Comparison of ENCODE assay signal across 14 cellular contexts in genomic region chr20:1381753-1382591, GRCh38. TPM values are rescaled to one million over a fixed set of nuclear protein-coding genes. Genes with fewer than 3 reads are reported as not detected.
DNase-seq lines count a peak whose midpoint lies in the region; ATAC-seq, FAIRE-seq and TF ChIP-seq lines count a peak whose summit lies in the region.
"Had no signal": no experiment of that assay in that cellular context is flagged by ENCODE, and none has a peak within 500 bp of the region (broad histone marks: within the 10 kb centered on the region; RNA-seq: fewer than 3 reads in every experiment).

No MANE protein-coding gene starts in this region.

- H3K4me2 ChIP-seq in GM23248 (ENCODE audit: unreplicated experiment) (peak overlapping the region; percentile 42), GM12878 (ENCODE audit: control insufficient read depth, insufficient read depth) (0 out of 2 replicates have a peak overlapping the region, but pooled peaks have one; percentile 32)

- TF ChIP-seq RAD21 in GM12878 (IDR thresholded peaks at IDR 0.05; ENCODE audit: insufficient read depth, low read depth, low read length) = no peak

- peaks cover 40% of the 10 kb centered on the region for H3K4me1 ChIP-seq in GM23248 (ENCODE audit: insufficient read depth)
- H3K4me1 ChIP-seq in GM12878 (ENCODE audit: control insufficient read depth, insufficient read depth, low read length) = peaks cover 22% of the 10 kb centered on the region

- ATAC-seq in GM12878 (no peak), WTC11 (no peak)
- ATAC-seq: esophagus mucosa had no signal

- H3K4me1 Mint-ChIP-seq in nephron (peaks cover 83% of the 10 kb centered on the region), WTC11 (peaks cover 38% of the 10 kb centered on the region)

- no peak for TF ChIP-seq EP300 in GM12878 (IDR thresholded peaks at IDR 0.05; ENCODE audit: borderline replicate concordance in 1 of 2, control insufficient read depth in 1 of 2, low read depth in 2 of 2, low read length in 2 of 2)

- H3K9ac ChIP-seq in GM23248 (peak overlapping the region; percentile 38; the same call in 1 of the 2 replicates), GM12878 (ENCODE audit: control insufficient read depth, insufficient read depth, low read length) (no peak overlapping the region)

- 41 to 46% methylated on average over 6 of the region's 6 CpGs for WGBS in GM23248 (ENCODE audit: low coverage in 1 of 2, low lambda C conversion rate in 2 of 2, missing lambda C conversion rate in 2 of 2), 2 experiments
- whole genome bisulfite sequencing in GM12878 (ENCODE audit: insufficient coverage, insufficient replicate concordance, low lambda C conversion rate, missing lambda C conversion rate) = 84% methylated on average over 6 of the region's 6 CpGs

- RAD21 ChIA-PET in GM12878 (lab: Charles Lee; ENCODE audit: unreplicated experiment) = interaction anchor here (0.5 to 3.0 kb wide), 5 partner anchors 8 to 904 kb away, joined by 3 to 9 read pairs (median 4); partner anchors contain the start of gene SDCBP2

- H3K36me3 ChIP-seq in GM23248 (ENCODE audit: low read depth) = peaks cover 3% of the 10 kb centered on the region; the same call in 1 of the 2 replicates
- H3K36me3 ChIP-seq in GM12878 (ENCODE audit: control insufficient read depth in 2 of 2, insufficient read depth in 2 of 2, low read length in 1 of 2) = peaks cover 0 to 13% of the 10 kb centered on the region in 2 experiments
- H3K36me3 ChIP-seq: ovary had no signal

- in situ Hi-C loops in GM23248 (cut with MboI) = no loop called here
- in situ Hi-C loops in GM12878 (cut with MboI) = no loop called here

- peak; percentile 21 for DNase-seq in AG20443 (ENCODE audit: low spot score)
- DNase-seq in GM23248 = peak; percentile 49
- DNase-seq in GM12878 (ENCODE audit: low read depth, low spot score) = no peak
- DNase-seq in GM19240 (ENCODE audit: insufficient read length, low spot score) = no peak
- no peak for DNase-seq in WTC11 (ENCODE audit: low spot score)
- DNase-seq in posterior cingulate gyrus = no peak
- DNase-seq in urothelium cell line (ENCODE audit: low spot score) = no peak
- DNase-seq: NCI-H526 treated with DMSO at 0.1 percent for 48 hours had no signal

- intact Hi-C loops in GM12878 (cut with micrococcal nuclease; ENCODE audit: unreplicated experiment) (no loop called here), posterior cingulate gyrus (cut with DNase I) (no loop called here)

- TF ChIP-seq POLR2A in GM12878 (IDR thresholded peaks at IDR 0.05; ENCODE audit: low read depth, low read length) = no peak

- TF ChIP-seq CTCF in GM12878 (IDR thresholded peaks at IDR 0.05 in 2 of 3, conservative IDR thresholded peaks at IDR 0.05 in 1 of 3; ENCODE audit: control insufficient read depth in 2 of 3, extremely low read depth in 1 of 3, insufficient read depth in 1 of 3, low read depth in 3 of 3, low read length in 3 of 3) (no peak), nephron (IDR thresholded peaks at IDR 0.05; ENCODE audit: unreplicated experiment in 3 of 3) (no peak), WTC11 (IDR thresholded peaks at IDR 0.05) (no peak)

- no peaks in the 10 kb centered on the region for H3K9me3 Mint-ChIP-seq in nephron
- H3K9me3 Mint-ChIP-seq in WTC11 = no peaks in the 10 kb centered on the region

- H3F3A ChIP-seq in GM23248 (ENCODE audit: insufficient read depth) = peaks cover 39% of the 10 kb centered on the region

- H3K27ac Mint-ChIP-seq in nephron (peak overlapping the region in 2 of 3 experiments; percentile 20 to 67), WTC11 (no peak overlapping the region)

- H3K27me3 ChIP-seq in GM23248 (replicated peaks; ENCODE audit: insufficient read depth) (no peaks in the 10 kb centered on the region), GM12878 (replicated peaks in 1 of 2; ENCODE audit: control insufficient read depth in 2 of 2, insufficient read depth in 2 of 2, low read length in 1 of 2) (no peaks in the 10 kb centered on the region)
- H3K27me3 ChIP-seq: ovary had no signal

- no peak overlapping the region for H3K4me3 ChIP-seq in GM23248
- no peak overlapping the region for H3K4me3 ChIP-seq in GM12878
- H3K4me3 ChIP-seq: ovary had no signal

- FAIRE-seq in GM12878 (lab: Jason Lieb, UNC) (no peak), urothelium cell line (lab: Jason Lieb, UNC) (no peak)
- FAIRE-seq: GM12892, HTR-8/SVneo, keratinocyte had no signal

- SMC1A ChIA-PET in GM12878 (lab: Charles Lee; ENCODE audit: uncharacterized antibody, unreplicated experiment) = interaction anchor here (0.9 to 4.6 kb wide), 5 partner anchors 9 to 250 kb away, joined by 3 to 45 read pairs (median 5); partner anchors contain the start of genes FKBP1A and SDCBP2

- H3K36me3 Mint-ChIP-seq in nephron (ENCODE audit: low read depth) (no peaks in the 10 kb centered on the region), WTC11 (no peaks in the 10 kb centered on the region)

- POLR2A ChIA-PET in GM12878 (lab: Charles Lee) = interaction anchor here (1.4 to 4.0 kb wide), 3 partner anchors 10 to 52 kb away, joined by 4 to 38 read pairs (median 6); partner anchors contain the start of gene FKBP1A
- POLR2A ChIA-PET in WTC11 (lab: Charles Lee) = interaction anchor here (1.0 kb wide), 1 partner anchor 12 kb away, joined by 3 read pairs; no protein-coding TSS in a partner anchor

- H3K27me3 Mint-ChIP-seq in nephron (ENCODE audit: low read depth) = no peaks in the 10 kb centered on the region
- no peaks in the 10 kb centered on the region for H3K27me3 Mint-ChIP-seq in WTC11 (ENCODE audit: low read depth)

- H3K79me2 ChIP-seq in GM23248 (ENCODE audit: insufficient read depth) = peaks cover 100% of the 10 kb centered on the region
- peaks cover 97% of the 10 kb centered on the region for H3K79me2 ChIP-seq in GM12878 (ENCODE audit: control insufficient read depth, insufficient read depth, low read length)

- H3K9me3 ChIP-seq in GM23248 (ENCODE audit: low read depth) (no peaks in the 10 kb centered on the region), GM12878 (replicated peaks; ENCODE audit: control insufficient read depth, insufficient read depth, low read length) (no peaks in the 10 kb centered on the region)
- H3K9me3 ChIP-seq: ovary had no signal

- H4K20me1 ChIP-seq in GM23248 (ENCODE audit: insufficient read depth) = peaks cover 29% of the 10 kb centered on the region; the same call in 1 of the 2 replicates
- peaks cover 2% of the 10 kb centered on the region for H4K20me1 ChIP-seq in GM12878 (ENCODE audit: control insufficient read depth, insufficient read depth)

- no peak overlapping the region for H2AFZ ChIP-seq in GM23248
- no peak overlapping the region for H2AFZ ChIP-seq in GM12878 (ENCODE audit: control insufficient read depth, low read depth, low read length)

- H3K9me2 ChIP-seq in GM23248 (ENCODE audit: insufficient read depth) = no peaks in the 10 kb centered on the region

- H3K27ac ChIP-seq in GM23248 (peak overlapping the region; percentile 76), GM12878 (ENCODE audit: control insufficient read depth, insufficient read depth) (no peak overlapping the region; the same call in 1 of the 2 replicates)

- CTCF ChIA-PET in GM12878 (lab: Yijun Ruan, JAX) = interaction anchor here (0.5 to 3.7 kb wide), 7 partner anchors 10 to 706 kb away, joined by 3 to 16 read pairs (median 4); partner anchors contain the start of gene FKBP1A
- CTCF ChIA-PET in WTC11 (lab: Charles Lee) = interaction anchor here (0.9 to 1.6 kb wide), 5 partner anchors 10 to 395 kb away, joined by 3 to 5 read pairs (median 4); partner anchors contain the start of gene NSFL1C

- H3K4me3 Mint-ChIP-seq in nephron = no peak overlapping the region
- H3K4me3 Mint-ChIP-seq in WTC11 = no peak overlapping the region

- no TSS peak for BruUV-seq in GM12878 (replicated peaks; lab: Mats Ljungman, UMichigan)

RNA-seq across cellular contexts. Expression of gene FKBP1A, which starts 10.9 kb away (rescaled TPM):
- total RNA-seq in GM23248 (2014; rRNA removed; shearing (Covaris generic)) = 150 and 162 TPM in 2 replicates
- polyA plus RNA-seq in GM23248 (2016; fragmentation: Nextera tagmentation; extraction: Ambion mirVana) = 844 and 887 TPM in 2 replicates
- 70.3 and 80.3 TPM in 2 replicates for total RNA-seq in GM12878 (2013; cell fraction: nucleolus; rRNA removed)
- total RNA-seq in GM12878 (2014; rRNA removed) = 88.4 and 103 TPM in 2 replicates
- 121 and 129 TPM in 2 replicates for total RNA-seq in GM12878 (2014; rRNA removed; fragmentation: Illumina TruSeq; extraction: Trizol)
- total RNA-seq in GM12878 (2021) = 249 and 256 TPM in 2 replicates
- polyA plus RNA-seq in GM12878 (2011; ENCODE audit: low read depth) = 293 TPM
- 412 and 519 TPM in 2 replicates for polyA plus RNA-seq in GM12878 (2011; rRNA removed)
- polyA plus RNA-seq in GM12878 (2011; cell fraction: cytosol; rRNA removed) = 500 and 750 TPM in 2 replicates
- polyA plus RNA-seq in GM12878 (2011; cell fraction: nucleus; rRNA removed) = 213 and 233 TPM in 2 replicates
- 216 and 253 TPM in 2 replicates for polyA plus RNA-seq in GM12878 (2012)
- polyA plus RNA-seq in GM12878 (2014; fragmentation: Illumina TruSeq; extraction: Trizol) = 687 and 768 TPM in 2 replicates
- 100 to 1,000 TPM; 150 to 166 TPM for polyA plus RNA-seq in GM12878 (2014; fragmentation: Nextera tagmentation; extraction: Ambion mirVana)
- 258 and 259 TPM in 2 replicates for polyA plus RNA-seq in GM12878 (2014; rRNA removed)
- polyA plus RNA-seq in GM12878 (2016; fragmentation: Nextera tagmentation; extraction: Ambion mirVana) = 100 to 1,000 TPM; 590 TPM
- 288 and 300 TPM in 2 replicates for polyA minus RNA-seq in GM12878 (2011; rRNA and poly(A)+ RNA removed)
- 71.6 and 94.4 TPM in 2 replicates for polyA minus RNA-seq in GM12878 (2011; cell fraction: cytosol; rRNA and poly(A)+ RNA removed)
- 37.8 and 43.9 TPM in 2 replicates for polyA minus RNA-seq in GM12878 (2011; cell fraction: nucleus; rRNA and poly(A)+ RNA removed)
- 197 to 218 TPM (median 201 TPM) in 3 replicates for total RNA-seq in WTC11 (2021)

RNA-seq across cellular contexts. Expression of gene SDCBP2, which starts 53.0 kb away (rescaled TPM):
- 4.9 and 5.5 TPM in 2 replicates for total RNA-seq in GM23248 (2014; rRNA removed; shearing (Covaris generic))
- 4.1 and 4.2 TPM in 2 replicates for polyA plus RNA-seq in GM23248 (2016; fragmentation: Nextera tagmentation; extraction: Ambion mirVana)
- 1.3 and 2.6 TPM in 2 replicates for total RNA-seq in GM12878 (2013; cell fraction: nucleolus; rRNA removed)
- total RNA-seq in GM12878 (2014; rRNA removed) = 0.60 and 1.1 TPM in 2 replicates
- 0.45 and 0.60 TPM in 2 replicates for total RNA-seq in GM12878 (2014; rRNA removed; fragmentation: Illumina TruSeq; extraction: Trizol)
- total RNA-seq in GM12878 (2021) = 0.77 and 1.5 TPM in 2 replicates
- 0.91 TPM for polyA plus RNA-seq in GM12878 (2011; ENCODE audit: low read depth)
- 1.3 and 1.5 TPM in 2 replicates for polyA plus RNA-seq in GM12878 (2011; rRNA removed)
- polyA plus RNA-seq in GM12878 (2011; cell fraction: cytosol; rRNA removed) = 2.3 and 3.4 TPM in 2 replicates
- 5.3 and 9.1 TPM in 2 replicates for polyA plus RNA-seq in GM12878 (2011; cell fraction: nucleus; rRNA removed)
- polyA plus RNA-seq in GM12878 (2012) = 2.0 and 3.7 TPM in 2 replicates
- polyA plus RNA-seq in GM12878 (2014; fragmentation: Illumina TruSeq; extraction: Trizol) = 0.51 and 0.96 TPM in 2 replicates
- polyA plus RNA-seq in GM12878 (2014; fragmentation: Nextera tagmentation; extraction: Ambion mirVana) = under 1 TPM in 1 of 2 experiments, not detected in 1; 0.16 TPM
- 1.3 and 1.9 TPM in 2 replicates for polyA plus RNA-seq in GM12878 (2014; rRNA removed)
- 1 to 10 TPM; 1.4 to 2.4 TPM for polyA plus RNA-seq in GM12878 (2016; fragmentation: Nextera tagmentation; extraction: Ambion mirVana)
- 0.29 and 1.0 TPM in 2 replicates for polyA minus RNA-seq in GM12878 (2011; rRNA and poly(A)+ RNA removed)
- 1.5 TPM in 1 of 2 replicates, not detected in the other for polyA minus RNA-seq in GM12878 (2011; cell fraction: cytosol; rRNA and poly(A)+ RNA removed)
- 0.85 and 1.2 TPM in 2 replicates for polyA minus RNA-seq in GM12878 (2011; cell fraction: nucleus; rRNA and poly(A)+ RNA removed)
- total RNA-seq in WTC11 (2021) = 2.5 to 3.3 TPM (median 2.6 TPM) in 3 replicates

Comparison
In these comparisons a context has a peak if more than half of its experiments do, and no peak if none do; other contexts are left out.
1. DNase-seq: peak in AG20443 (single experiment) and GM23248 (single experiment); none in GM12878 (single experiment), GM19240 (single experiment), WTC11 (single experiment), posterior cingulate gyrus (0 of 10) and urothelium cell line (single experiment).